ENCODE assay signal across 1 cellular context in the genomic region with DNA sequence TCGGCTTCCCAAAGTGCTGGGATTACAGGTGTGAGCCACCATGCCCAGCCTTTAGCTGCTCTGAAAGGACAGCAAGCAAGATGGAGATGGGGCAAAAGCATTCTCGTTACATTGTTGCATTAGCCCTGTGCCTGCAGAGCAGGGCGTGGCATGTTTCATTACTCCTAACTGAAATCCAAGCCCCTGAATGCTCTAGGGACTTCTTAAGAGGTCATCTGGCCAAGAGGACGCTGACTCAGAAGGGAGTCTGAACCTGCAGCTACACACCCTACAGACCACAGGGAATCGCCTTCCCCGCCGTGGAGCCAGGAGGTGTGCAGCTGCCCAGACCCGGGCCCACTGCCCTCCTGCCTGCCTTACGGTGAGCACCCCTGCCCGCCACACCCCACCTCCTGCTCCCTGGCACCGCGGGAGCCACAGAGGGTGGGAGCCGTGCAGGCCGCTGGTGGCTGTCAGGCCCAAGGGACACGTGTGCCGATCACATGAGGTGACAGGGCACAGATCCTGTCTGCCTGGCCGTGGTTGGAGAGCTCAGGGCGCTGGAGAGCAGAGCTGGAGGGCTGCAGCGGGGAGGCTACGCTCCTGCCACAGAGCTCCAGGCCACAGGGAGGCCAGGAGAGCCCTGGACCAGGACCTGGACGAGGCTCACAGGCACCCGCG.
TF ChIP-seq lines count a peak whose summit lies in the region.

No MANE protein-coding gene starts in this region.

TF ChIP-seq in IMR-90, 13 proteins besides CTCF, POLR2A, EP300 and RAD21:
- TF ChIP-seq NFE2L2 (IDR thresholded peaks at IDR 0.05; ENCODE audit: low read depth, low read length) (no peak), MXI1 (IDR thresholded peaks at IDR 0.05; ENCODE audit: borderline replicate concordance, low read depth, low read length) (no peak)
